In genomic region chr9:127556871-127557270, GRCh38 we compare ENCODE assay signal across 11 cellular contexts. TPM values are rescaled to one million over a fixed set of nuclear protein-coding genes. Genes with fewer than 3 reads are reported as not detected.
DNase-seq lines count a peak whose midpoint lies in the region; ATAC-seq and TF ChIP-seq lines count a peak whose summit lies in the region.
"Had no signal": no experiment of that assay in that cellular context is flagged by ENCODE, and none has a peak within 500 bp of the region (broad histone marks: within the 10 kb centered on the region; RNA-seq: fewer than 3 reads in every experiment).

No MANE protein-coding gene starts in this region.

- peaks cover 98% of the 10 kb centered on the region for H3K79me2 ChIP-seq in SK-N-SH (ENCODE audit: insufficient read depth)
- peaks cover 98% of the 10 kb centered on the region for H3K79me2 ChIP-seq in fibroblast of lung (ENCODE audit: control insufficient read depth, insufficient read depth, low read length)

- TF ChIP-seq CTCF in SK-N-SH (IDR thresholded peaks at IDR 0.05) (no peak), fibroblast of lung (conservative IDR thresholded peaks at IDR 0.05 in 1 of 2, IDR thresholded peaks at IDR 0.05 in 1 of 2; ENCODE audit: low read depth in 1 of 2, low read length in 2 of 2) (no peak)

- H3F3A ChIP-seq in SK-N-SH (replicated peaks; ENCODE audit: insufficient read depth): peaks cover 49% of the 10 kb centered on the region

- peak overlapping the region; percentile 80; the same call in 1 of the 2 replicates for H3K4me2 ChIP-seq in SK-N-SH
- no peak overlapping the region for H3K4me2 ChIP-seq in fibroblast of lung (ENCODE audit: extremely low read depth, insufficient read depth, low read length)

- H3K36me3 ChIP-seq in SK-N-SH (replicated peaks in 1 of 2; ENCODE audit: control insufficient read depth in 1 of 2, insufficient read depth in 2 of 2, low read length in 1 of 2) (peaks cover 8 to 39% of the 10 kb centered on the region in 2 experiments), fibroblast of lung (ENCODE audit: control insufficient read depth, insufficient read depth, low read length) (peaks cover 28% of the 10 kb centered on the region), skeletal muscle tissue (ENCODE audit: control insufficient read depth in 3 of 3, insufficient read depth in 3 of 3, low read length in 3 of 3) (peaks cover 4 to 6% (median 5%) of the 10 kb centered on the region in 3 donors)

- peaks cover 66 to 81% (median 67%) of the 10 kb centered on the region in 3 donors for H3K4me1 Mint-ChIP-seq in T-cell

- DNase-seq in SK-N-SH (no peak), T-cell (no peak), fibroblast of lung (ENCODE audit: low read depth in 2 of 2) (no peak), NCI-H1092 (lab: John Stamatoyannopoulos, UW) (no peak), sciatic nerve (ENCODE audit: low spot score) (no peak), middle frontal gyrus (ENCODE audit: extremely low spot score, low spot score) (no peak)
- DNase-seq: activated effector memory CD4-positive, alpha-beta T cell treated with Interleukin-2 at 50 U/mL for 16 hours; NCI-H524 had no signal

- H3K27me3 ChIP-seq in SK-N-SH (ENCODE audit: insufficient read depth): no peaks in the 10 kb centered on the region
- H3K27me3 ChIP-seq in fibroblast of lung (ENCODE audit: control insufficient read depth, insufficient read depth, low read length): no peaks in the 10 kb centered on the region
- H3K27me3 ChIP-seq in skeletal muscle tissue (ENCODE audit: control insufficient read depth in 3 of 3, insufficient read depth in 3 of 3, low read length in 3 of 3): no peaks in the 10 kb centered on the region

- CTCF ChIA-PET in SK-N-SH (lab: Yijun Ruan, JAX): interaction anchor here (1.2 to 5.5 kb wide), 6 partner anchors 11 to 178 kb away, joined by 3 to 23 read pairs (median 7); partner anchors contain the start of gene TOR2A
- CTCF ChIA-PET in T-cell (lab: Charles Lee): no interaction called here

- POLR2A ChIA-PET in SK-N-SH (lab: Yijun Ruan, JAX): interaction anchor here (0.6 to 1.6 kb wide), 3 partner anchors 12 to 46 kb away, joined by 3 to 4 read pairs (median 3); a partner anchor contains a TSS
- POLR2A ChIA-PET in T-cell (lab: Charles Lee): interaction anchor here in 1 of 2 donors (0.6 kb wide), 1 partner anchor 446 kb away, joined by 8 read pairs; no protein-coding TSS in a partner anchor

- H3K4me3 Mint-ChIP-seq in T-cell: peak overlapping the region; percentile 31 to 75 (median 63)

- no peak overlapping the region for H2AFZ ChIP-seq in SK-N-SH (ENCODE audit: low read depth)
- no peak overlapping the region for H2AFZ ChIP-seq in fibroblast of lung (ENCODE audit: low read length)

- H4K20me1 ChIP-seq in SK-N-SH (ENCODE audit: insufficient read depth): peaks cover 42% of the 10 kb centered on the region
- H4K20me1 ChIP-seq in fibroblast of lung (ENCODE audit: control insufficient read depth, extremely low read depth, insufficient read depth, low read length): peaks cover 2% of the 10 kb centered on the region

- H3K27ac Mint-ChIP-seq in T-cell: peak overlapping the region; percentile 90 to 93

- no peaks in the 10 kb centered on the region for H3K9me3 Mint-ChIP-seq in T-cell

- no peaks in the 10 kb centered on the region for H3K9me2 ChIP-seq in SK-N-SH

- no peaks in the 10 kb centered on the region for H3K36me3 Mint-ChIP-seq in T-cell

- intact Hi-C loops in sciatic nerve (cut with DNase I): no loop called here

- H3K4me3 ChIP-seq in SK-N-SH (ENCODE audit: low read depth in 2 of 2, low read length in 1 of 2): no peak overlapping the region; a peak in 1 of 4 replicates
- no peak overlapping the region for H3K4me3 ChIP-seq in fibroblast of lung (replicated peaks in 1 of 4; ENCODE audit: control extremely low read depth in 1 of 4, insufficient read depth in 1 of 4, low read depth in 3 of 4, low read length in 4 of 4)
- no peak overlapping the region for H3K4me3 ChIP-seq in skeletal muscle tissue (ENCODE audit: low read length in 3 of 3)

- no peak overlapping the region for H3K9ac ChIP-seq in SK-N-SH
- no peak overlapping the region for H3K9ac ChIP-seq in fibroblast of lung (ENCODE audit: insufficient read depth, low read length)
- no peak overlapping the region for H3K9ac ChIP-seq in skeletal muscle tissue (ENCODE audit: low read depth in 1 of 3, low read length in 3 of 3)

- no peak for TF ChIP-seq RAD21 in SK-N-SH (IDR thresholded peaks at IDR 0.05; ENCODE audit: low read length)

- H3K27me3 Mint-ChIP-seq in T-cell: no peaks in the 10 kb centered on the region

- H3K9me3 ChIP-seq in SK-N-SH: no peaks in the 10 kb centered on the region
- H3K9me3 ChIP-seq in fibroblast of lung (ENCODE audit: control insufficient read depth, insufficient read depth, low read depth, low read length): no peaks in the 10 kb centered on the region
- H3K9me3 ChIP-seq in skeletal muscle tissue (ENCODE audit: control insufficient read depth in 3 of 3, low read length in 3 of 3): no peaks in the 10 kb centered on the region

- WGBS in SK-N-SH (ENCODE audit: low lambda C conversion rate): 73% methylated on average over 4 of the region's 4 CpGs

- ATAC-seq in SK-N-SH treated with all-trans-retinoic acid at 6 μM for 48 hours (no peak), T-cell (replicated peaks in 1 of 4) (no peak), sciatic nerve (no peak)

- H3K27ac ChIP-seq in SK-N-SH (ENCODE audit: low read depth in 2 of 2, low read length in 1 of 2) (peak overlapping the region; percentile 92 to 94), fibroblast of lung (ENCODE audit: insufficient read depth, low read length) (peak overlapping the region; percentile 94), skeletal muscle tissue (ENCODE audit: low read depth, low read length) (peak overlapping the region; percentile 74)
- H3K27ac ChIP-seq: 22Rv1 had no signal

- H3K4me1 ChIP-seq in SK-N-SH (ENCODE audit: control insufficient read depth in 1 of 2, insufficient read depth in 2 of 2, low read depth in 1 of 2, low read length in 1 of 2) (peaks cover 38 to 63% of the 10 kb centered on the region in 2 experiments; a peak in 3 of 4 replicates), fibroblast of lung (ENCODE audit: control insufficient read depth, extremely low read depth, insufficient read depth, low read length) (peaks cover 68% of the 10 kb centered on the region), skeletal muscle tissue (ENCODE audit: control insufficient read depth in 3 of 3, insufficient read depth in 3 of 3, low read length in 3 of 3) (peaks cover 61 to 68% (median 62%) of the 10 kb centered on the region in 3 donors)

- TF ChIP-seq EP300 in SK-N-SH (IDR thresholded peaks at IDR 0.05; ENCODE audit: borderline replicate concordance in 1 of 2, low read depth in 1 of 2, low read length in 1 of 2): no peak

TF ChIP-seq in SK-N-SH, 30 proteins besides CTCF, POLR2A, EP300 and RAD21 (continues in another document):
- TF ChIP-seq, protein P1, sequence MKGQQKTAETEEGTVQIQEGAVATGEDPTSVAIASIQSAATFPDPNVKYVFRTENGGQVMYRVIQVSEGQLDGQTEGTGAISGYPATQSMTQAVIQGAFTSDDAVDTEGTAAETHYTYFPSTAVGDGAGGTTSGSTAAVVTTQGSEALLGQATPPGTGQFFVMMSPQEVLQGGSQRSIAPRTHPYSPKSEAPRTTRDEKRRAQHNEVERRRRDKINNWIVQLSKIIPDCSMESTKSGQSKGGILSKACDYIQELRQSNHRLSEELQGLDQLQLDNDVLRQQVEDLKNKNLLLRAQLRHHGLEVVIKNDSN (IDR thresholded peaks at IDR 0.05; ENCODE audit: borderline replicate concordance, low read depth): no peak
- TF ChIP-seq SMC3 (IDR thresholded peaks at IDR 0.05; ENCODE audit: low read depth, low read length) (no peak), POLR2AphosphoS5 (IDR thresholded peaks at IDR 0.05; ENCODE audit: low read depth, low read length) (no peak), CHD2 (IDR thresholded peaks at IDR 0.05; ENCODE audit: low read length, partially characterized antibody) (no peak), NFIC (IDR thresholded peaks at IDR 0.05; ENCODE audit: borderline replicate concordance) (no peak)

TF ChIP-seq in SK-N-SH treated with all-trans-retinoic acid at 6 μM for 48 hours, 23 proteins besides CTCF, POLR2A, EP300 and RAD21 (continues in another document):
- TF ChIP-seq, protein P2, sequence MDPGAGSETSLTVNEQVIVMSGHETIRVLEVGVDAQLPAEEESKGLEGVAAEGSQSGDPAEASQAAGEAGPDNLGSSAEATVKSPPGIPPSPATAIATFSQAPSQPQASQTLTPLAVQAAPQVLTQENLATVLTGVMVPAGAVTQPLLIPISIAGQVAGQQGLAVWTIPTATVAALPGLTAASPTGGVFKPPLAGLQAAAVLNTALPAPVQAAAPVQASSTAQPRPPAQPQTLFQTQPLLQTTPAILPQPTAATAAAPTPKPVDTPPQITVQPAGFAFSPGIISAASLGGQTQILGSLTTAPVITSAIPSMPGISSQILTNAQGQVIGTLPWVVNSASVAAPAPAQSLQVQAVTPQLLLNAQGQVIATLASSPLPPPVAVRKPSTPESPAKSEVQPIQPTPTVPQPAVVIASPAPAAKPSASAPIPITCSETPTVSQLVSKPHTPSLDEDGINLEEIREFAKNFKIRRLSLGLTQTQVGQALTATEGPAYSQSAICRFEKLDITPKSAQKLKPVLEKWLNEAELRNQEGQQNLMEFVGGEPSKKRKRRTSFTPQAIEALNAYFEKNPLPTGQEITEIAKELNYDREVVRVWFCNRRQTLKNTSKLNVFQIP (CRISPR knock-in tag; IDR thresholded peaks at IDR 0.05; ENCODE audit: borderline replicate concordance, low read depth): no peak
- TF ChIP-seq ZC3H10 (CRISPR knock-in tag; IDR thresholded peaks at IDR 0.05) (no peak), OSR1 (CRISPR knock-in tag; IDR thresholded peaks at IDR 0.05) (no peak), RARB (CRISPR knock-in tag; IDR thresholded peaks at IDR 0.05) (no peak), ZNF8 (CRISPR knock-in tag; IDR thresholded peaks at IDR 0.05) (no peak), ZFP3 (CRISPR knock-in tag; IDR thresholded peaks at IDR 0.05) (no peak), BACH2 (CRISPR knock-in tag; IDR thresholded peaks at IDR 0.05; ENCODE audit: borderline replicate concordance) (no peak)

RNA-seq across cellular contexts. Expression of gene STXBP1, which starts 55.2 kb away (rescaled TPM):
- 33.0 and 44.3 TPM in 2 replicates for polyA plus RNA-seq in SK-N-SH (2012; rRNA removed)
- polyA plus RNA-seq in SK-N-SH (2012; cell fraction: cytosol; rRNA removed): 39.2 and 49.4 TPM in 2 replicates
- 61.1 and 68.8 TPM in 2 replicates for polyA plus RNA-seq in SK-N-SH (2012; cell fraction: nucleus; rRNA removed)
- total RNA-seq in T-cell: 10 to 100 TPM in 4 of 5 donors, 1 to 10 TPM in 1; 3.8 to 18.2 (median 17.3) TPM
- 19.8 and 36.0 TPM in 2 replicates for total RNA-seq in fibroblast of lung
- polyA plus RNA-seq in fibroblast of lung: 25.6 and 34.6 TPM in 2 replicates
- polyA plus RNA-seq in fibroblast of lung (2012): 41.9 and 43.7 TPM in 2 replicates
- polyA minus RNA-seq in fibroblast of lung (ENCODE audit: low replicate concordance): 61.1 and 80.7 TPM in 2 replicates
- total RNA-seq in skeletal muscle tissue: 5.2 TPM
- total RNA-seq in sciatic nerve: 113 TPM
